In genomic region chr3:70979983-70980645, GRCh38 we compare ENCODE assay signal across 13 cellular contexts.
DNase-seq lines count a peak whose midpoint lies in the region; ATAC-seq and TF ChIP-seq lines count a peak whose summit lies in the region.
"Had no signal": no experiment of that assay in that cellular context is flagged by ENCODE, and none has a peak within 500 bp of the region (broad histone marks: within the 10 kb centered on the region; RNA-seq: fewer than 3 reads in every experiment).

No MANE protein-coding gene starts in this region.

- WGBS in esophagus squamous epithelium, 2 donors, result 83 to 88% methylated on average over 7 of the region's 7 CpGs
- WGBS in sigmoid colon, 2 donors, result 93 to 94% methylated on average over 7 of the region's 7 CpGs

- peaks cover 21 to 55% (median 39%) of the 10 kb centered on the region in 3 donors for H3K4me1 ChIP-seq in esophagus squamous epithelium
- H3K4me1 ChIP-seq in sigmoid colon, result peaks cover 0 to 63% (median 55%) of the 10 kb centered on the region in 4 donors
- no peaks in the 10 kb centered on the region for H3K4me1 ChIP-seq in Karpas-422 (ENCODE audit: low read length)
- H3K4me1 ChIP-seq in OCI-LY7 (ENCODE audit: insufficient read depth, low read length, poor library complexity, severe bottlenecking), result no peaks in the 10 kb centered on the region

- TF ChIP-seq POLR2A in esophagus squamous epithelium (IDR thresholded peaks at IDR 0.05) (no peak), sigmoid colon (IDR thresholded peaks at IDR 0.05) (no peak)

- no peak for TF ChIP-seq CTCF in esophagus squamous epithelium (IDR thresholded peaks at IDR 0.05)
- TF ChIP-seq CTCF in sigmoid colon (IDR thresholded peaks at IDR 0.05), result no peak
- no peak for TF ChIP-seq CTCF in OCI-LY7 (conservative IDR thresholded peaks at IDR 0.05; ENCODE audit: low read length)

- H3K27me3 Mint-ChIP-seq in T-cell, result no peaks in the 10 kb centered on the region

- H3K9me2 ChIP-seq in Karpas-422 (replicated peaks; ENCODE audit: insufficient read depth, low read length) (no peaks in the 10 kb centered on the region), OCI-LY7 (ENCODE audit: insufficient read depth, low read length) (no peaks in the 10 kb centered on the region)

- H3K4me3 ChIP-seq in esophagus squamous epithelium (no peak overlapping the region), sigmoid colon (no peak overlapping the region), Karpas-422 (ENCODE audit: low read length) (no peak overlapping the region), OCI-LY7 (ENCODE audit: low read depth, low read length, poor library complexity, severe bottlenecking) (no peak overlapping the region)
- H3K4me3 ChIP-seq: body of pancreas had no signal

- no peaks in the 10 kb centered on the region for H4K20me1 ChIP-seq in Karpas-422 (ENCODE audit: insufficient read depth, low read depth, low read length)
- no peaks in the 10 kb centered on the region for H4K20me1 ChIP-seq in OCI-LY7 (ENCODE audit: insufficient read depth, low read length)

- peaks cover 58 to 64% (median 63%) of the 10 kb centered on the region in 3 donors for H3K4me1 Mint-ChIP-seq in T-cell

- peaks cover 0 to 51% (median 18%) of the 10 kb centered on the region in 3 donors for H3K36me3 ChIP-seq in esophagus squamous epithelium
- H3K36me3 ChIP-seq in sigmoid colon, result peaks cover 6 to 50% (median 25%) of the 10 kb centered on the region in 4 donors
- peaks cover 57% of the 10 kb centered on the region for H3K36me3 ChIP-seq in Karpas-422 (ENCODE audit: insufficient read depth, low read length)
- peaks cover 53% of the 10 kb centered on the region for H3K36me3 ChIP-seq in OCI-LY7 (ENCODE audit: insufficient read depth, low read length)

- no peaks in the 10 kb centered on the region for H3K9me3 Mint-ChIP-seq in T-cell

- no peak overlapping the region for H2AFZ ChIP-seq in Karpas-422 (ENCODE audit: low read length)
- no peak overlapping the region for H2AFZ ChIP-seq in OCI-LY7 (ENCODE audit: low read length)

- no peak for TF ChIP-seq EP300 in sigmoid colon (IDR thresholded peaks at IDR 0.05)

- CTCF ChIA-PET in T-cell (lab: Charles Lee) (interaction anchor here (0.7 kb wide), 2 partner anchors 29 to 142 kb away, joined by 3 to 5 read pairs; no protein-coding TSS in a partner anchor), OCI-LY7 (lab: Charles Lee; ENCODE audit: unreplicated experiment) (no interaction called here)

- H3K27ac Mint-ChIP-seq in T-cell, result peak overlapping the region; percentile 85 to 87

- H3K9me3 ChIP-seq in esophagus squamous epithelium (no peaks in the 10 kb centered on the region), sigmoid colon (no peaks in the 10 kb centered on the region), Karpas-422 (ENCODE audit: low read length) (no peaks in the 10 kb centered on the region), OCI-LY7 (ENCODE audit: low read length) (no peaks in the 10 kb centered on the region)
- H3K9me3 ChIP-seq: body of pancreas had no signal

- H3K27ac ChIP-seq in esophagus squamous epithelium, result peak overlapping the region in 3 of 4 donors; percentile 81 to 94 (median 87)
- peak overlapping the region; percentile 24 to 90 (median 84) for H3K27ac ChIP-seq in sigmoid colon
- no peak overlapping the region for H3K27ac ChIP-seq in Karpas-422 (ENCODE audit: low read length)
- no peak overlapping the region for H3K27ac ChIP-seq in OCI-LY7 (ENCODE audit: low read depth, low read length, poor library complexity, severe bottlenecking)
- H3K27ac ChIP-seq: body of pancreas had no signal

- H3K4me2 ChIP-seq in Karpas-422 (ENCODE audit: low read depth, low read length, poor library complexity, severe bottlenecking) (no peak overlapping the region), OCI-LY7 (ENCODE audit: low read length) (no peak overlapping the region)

- intact Hi-C loops in esophagus squamous epithelium (cut with DNase I), result no loop called here
- intact Hi-C loops in sigmoid colon (cut with DNase I), result loop anchor here (5.0 to 10.0 kb wide), 3 partner anchors 267 to 605 kb away; partner anchors contain the start of gene FOXP1
- intact Hi-C loops in OCI-LY7 (cut with micrococcal nuclease; ENCODE audit: unreplicated experiment), result no loop called here

- no peaks in the 10 kb centered on the region for H3K27me3 ChIP-seq in esophagus squamous epithelium
- no peaks in the 10 kb centered on the region for H3K27me3 ChIP-seq in sigmoid colon
- no peaks in the 10 kb centered on the region for H3K27me3 ChIP-seq in Karpas-422 (ENCODE audit: low read length)
- H3K27me3 ChIP-seq: body of pancreas had no signal

- ATAC-seq in activated CD4-positive, CD25-positive, alpha-beta regulatory T cell treated with anti-CD3 and anti-CD28 coated beads, Interleukin-2, amount 50 U/mL, for 24 hours, result peak; percentile 8 to 12
- no peak for ATAC-seq in T-cell (replicated peaks in 1 of 4)
- ATAC-seq: body of pancreas had no signal

- POLR2A ChIA-PET in T-cell (lab: Charles Lee) (interaction anchor here (0.7 to 1.0 kb wide), 2 partner anchors 17 to 49 kb away, joined by 3 to 16 read pairs; no protein-coding TSS in a partner anchor), OCI-LY7 (lab: Charles Lee) (interaction anchor here (0.7 kb wide), 1 partner anchor 129 kb away, joined by 5 read pairs; no protein-coding TSS in a partner anchor)

- peaks cover 78% of the 10 kb centered on the region for H3K36me3 Mint-ChIP-seq in T-cell

- peak overlapping the region in 1 of 3 donors; percentile 33 for H3K4me3 Mint-ChIP-seq in T-cell

- H3K9ac ChIP-seq in Karpas-422 (ENCODE audit: low read length), result no peak overlapping the region

- no peak for DNase-seq in activated CD4-positive, CD25-positive, alpha-beta regulatory T cell (lab: John Stamatoyannopoulos, UW)
- DNase-seq in T-cell (no peak), esophagus squamous epithelium (lab: John Stamatoyannopoulos, UW) (no peak), sigmoid colon (no peak), Karpas-422 (no peak), OCI-LY7 (ENCODE audit: low spot score) (no peak)
- no peak for DNase-seq in activated CD4-positive, CD25-positive, alpha-beta regulatory T cell treated with anti-CD3 and anti-CD28 coated beads, Interleukin-2, amount 50 U/mL, for 72 hours
- DNase-seq: 8988T, body of pancreas, COR-L47, hippocampal formation, NCI-H1105 had no signal

- H3K79me2 ChIP-seq in Karpas-422 (ENCODE audit: low read length) (peaks cover 27% of the 10 kb centered on the region), OCI-LY7 (ENCODE audit: insufficient read depth, low read depth, low read length) (no peaks in the 10 kb centered on the region)

- BruUV-seq in OCI-LY7 (replicated peaks; lab: Mats Ljungman, UMichigan), result no TSS peak

Comparison
In these comparisons a context has a peak if more than half of its experiments do, and no peak if none do; other contexts are left out.
1. ATAC-seq: peak in activated CD4-positive, CD25-positive, alpha-beta regulatory T cell treated with anti-CD3 and anti-CD28 coated beads, Interleukin-2, amount 50 U/mL, for 24 hours (2 of 2); none in T-cell (0 of 4).
2. H3K27ac ChIP-seq: peak in esophagus squamous epithelium (3 of 4) and sigmoid colon (4 of 4); none in Karpas-422 (single experiment) and OCI-LY7 (single experiment).